ENCODE assay signal across 9 cellular contexts in genomic region chr1:229430761-229431269, GRCh38. TPM values are rescaled to one million over a fixed set of nuclear protein-coding genes. Genes with fewer than 3 reads are reported as not detected.
DNase-seq lines count a peak whose midpoint lies in the region; ATAC-seq, FAIRE-seq and TF ChIP-seq lines count a peak whose summit lies in the region.
"Had no signal": no experiment of that assay in that cellular context is flagged by ENCODE, and none has a peak within 500 bp of the region (broad histone marks: within the 10 kb centered on the region; RNA-seq: fewer than 3 reads in every experiment).

No MANE protein-coding gene starts in this region.

- no peaks in the 10 kb centered on the region; the same call in 1 of the 2 replicates for H3K79me1 ChIP-seq in H1 (ENCODE audit: low read depth, low read length)

- no peak overlapping the region for H3K14ac ChIP-seq in H1 (ENCODE audit: insufficient read length)

- H3K27ac ChIP-seq in H1 (ENCODE audit: low read depth, low read length), result no peak overlapping the region

- H3K27me3 Mint-ChIP-seq in T-helper 17 cell, result peaks cover 74% of the 10 kb centered on the region
- peaks cover 41 to 83% (median 62%) of the 10 kb centered on the region in 3 donors for H3K27me3 Mint-ChIP-seq in naive B cell

- no peak overlapping the region for H4K5ac ChIP-seq in H1 (ENCODE audit: insufficient read length, low read depth, low read length)

- no peak overlapping the region for H3K23ac ChIP-seq in H1 (ENCODE audit: insufficient read length)

- no peak overlapping the region for H3K27ac Mint-ChIP-seq in T-helper 17 cell
- H3K27ac Mint-ChIP-seq in naive B cell, result peak overlapping the region in 3 of 6 donors; percentile 29 to 58 (median 32)

- H2BK20ac ChIP-seq in H1 (ENCODE audit: low read length), result no peak overlapping the region

- H3K4me3 ChIP-seq in H1 (ENCODE audit: extremely low read depth in 1 of 4, insufficient read depth in 2 of 4, low read depth in 3 of 4, low read length in 4 of 4), result peak overlapping the region in 3 of 4 experiments; percentile 15 to 43 (median 23); a peak in 4 of 8 replicates

- ATAC-seq in T-helper 17 cell, result peak; percentile 61
- ATAC-seq in naive B cell (ENCODE audit: low read depth in 2 of 2), result peak; percentile 41 to 55
- no peak for ATAC-seq in GM21717 (IDR thresholded peaks at IDR 0.05; ENCODE audit: unreplicated experiment)
- ATAC-seq in HG02759 (IDR thresholded peaks at IDR 0.05; ENCODE audit: unreplicated experiment), result no peak

- H2BK12ac ChIP-seq in H1 (ENCODE audit: low read depth, low read length), result no peak overlapping the region

- no peak for TF ChIP-seq EP300 in H1 (IDR thresholded peaks at IDR 0.05; ENCODE audit: borderline replicate concordance in 1 of 2, low read depth in 2 of 2, low read length in 2 of 2)

- H3K4me1 Mint-ChIP-seq in T-helper 17 cell (peaks cover 24% of the 10 kb centered on the region), naive B cell (peaks cover 14 to 39% (median 23%) of the 10 kb centered on the region in 3 donors)

- H2AFZ ChIP-seq in H1 (ENCODE audit: low read length), result no peak overlapping the region

- peaks cover 0 to 3% of the 10 kb centered on the region in 2 experiments for H4K20me1 ChIP-seq in H1 (replicated peaks in 1 of 2; ENCODE audit: control insufficient read depth in 1 of 2, insufficient read depth in 2 of 2, low read length in 2 of 2)

- no peak overlapping the region for H3K4ac ChIP-seq in H1 (replicated peaks; ENCODE audit: insufficient read length, low read depth, low read length)

- H3K36me3 Mint-ChIP-seq in T-helper 17 cell (ENCODE audit: low read depth) (peaks cover 4% of the 10 kb centered on the region), naive B cell (peaks cover 0 to 10% of the 10 kb centered on the region in 2 donors)

- in situ Hi-C loops in Caki2 (cut with HindIII; ENCODE audit: low pct_unique_long_range_greater_than_20kb, low sequenced_read_pairs), result no loop called here

- DNase-seq in Caki2 (ENCODE audit: low read depth) (peak; percentile 17), T-helper 17 cell (peak in 1 of 3 donors; percentile 16), H1 (ENCODE audit: low read depth in 1 of 2, low spot score in 2 of 2) (peak; percentile 53 to 95), naive B cell (no peak), pons (ENCODE audit: low spot score) (no peak), putamen (ENCODE audit: low spot score) (no peak)

- peak; percentile 19 for FAIRE-seq in H1 (lab: Jason Lieb, UNC)

- H2BK5ac ChIP-seq in H1 (ENCODE audit: low read depth, low read length), result no peak overlapping the region

- peaks cover 35 to 60% (median 56%) of the 10 kb centered on the region in 4 experiments for H3K27me3 ChIP-seq in H1 (replicated peaks in 1 of 4; ENCODE audit: control insufficient read depth in 3 of 4, extremely low read depth in 1 of 4, insufficient read depth in 3 of 4, low read length in 3 of 4)

- TF ChIP-seq RAD21 in H1 (IDR thresholded peaks at IDR 0.05 in 1 of 2, conservative IDR thresholded peaks at IDR 0.05 in 1 of 2; ENCODE audit: low read depth in 2 of 2, low read length in 2 of 2), result peak; percentile 29 to 53; a peak in 3 of 4 replicates

- no peak for TF ChIP-seq POLR2A in H1 (IDR thresholded peaks at IDR 0.05; ENCODE audit: control extremely low read depth in 1 of 2, low read depth in 2 of 2, low read length in 2 of 2)

- peak overlapping the region; percentile 60 to 76 for H3K4me2 ChIP-seq in H1 (ENCODE audit: insufficient read depth in 1 of 2, low read depth in 2 of 2, low read length in 2 of 2)

- no peak overlapping the region for H4K8ac ChIP-seq in H1 (ENCODE audit: extremely low read depth, insufficient read depth, low read length)

- H3K9me3 Mint-ChIP-seq in naive B cell, result peaks cover 0 to 7% (median 2%) of the 10 kb centered on the region in 7 donors
- H3K9me3 Mint-ChIP-seq: activated naive CD4-positive, alpha-beta T cell treated with anti-CD3 and anti-CD28 coated beads, Interleukin-2, amount 50 U/mL, for 72 hours had no signal

- no peaks in the 10 kb centered on the region for H3K9me3 ChIP-seq in T-helper 17 cell (ENCODE audit: control insufficient read depth, low read length, poor library complexity, severe bottlenecking)
- H3K9me3 ChIP-seq in H1 (ENCODE audit: insufficient read depth in 2 of 2, low read depth in 1 of 2, low read length in 1 of 2), result no peaks in the 10 kb centered on the region

- H3K4me3 Mint-ChIP-seq in T-helper 17 cell (peak overlapping the region; percentile 72), naive B cell (peak overlapping the region; percentile 77 to 91 (median 86))

- POLR2A ChIA-PET in H1 (lab: Charles Lee; ENCODE audit: partially characterized antibody), result interaction anchor here (0.8 to 6.1 kb wide), 5 partner anchors 10 to 78 kb away, joined by 3 to 48 read pairs (median 4); partner anchors contain the start of gene NUP133

- no peaks in the 10 kb centered on the region; a peak in 1 of 8 replicates for H3K36me3 ChIP-seq in H1 (ENCODE audit: control insufficient read depth in 2 of 4, insufficient read depth in 4 of 4, low read length in 3 of 4)

- TF ChIP-seq CTCF in H1 (IDR thresholded peaks at IDR 0.05; ENCODE audit: control extremely low read depth in 1 of 3, insufficient read depth in 1 of 3, low read depth in 1 of 3, low read length in 3 of 3), result peak; percentile 0 to 25 (median 2); a peak in 3 of 4 replicates

- H3K9ac ChIP-seq in H1 (replicated peaks in 1 of 4; ENCODE audit: extremely low read depth in 1 of 4, low read depth in 3 of 4, low read length in 3 of 4), result no peak overlapping the region

- CTCF ChIA-PET in H1 (lab: Charles Lee; ENCODE audit: partially characterized antibody), result interaction anchor here (0.6 to 7.2 kb wide), 8 partner anchors 10 to 60 kb away, joined by 3 to 47 read pairs (median 5); no protein-coding TSS in a partner anchor

- no peak overlapping the region for H3K56ac ChIP-seq in H1 (replicated peaks; ENCODE audit: insufficient read length, low read depth, low read length)

- H2BK120ac ChIP-seq in H1 (replicated peaks; ENCODE audit: low read depth, low read length), result no peak overlapping the region

- H3K79me2 ChIP-seq in H1 (ENCODE audit: control insufficient read depth in 1 of 2, insufficient read depth in 2 of 2, low read length in 2 of 2), result no peaks in the 10 kb centered on the region

- H2BK15ac ChIP-seq in H1 (ENCODE audit: low read length), result no peak overlapping the region

- no peak overlapping the region for H2AK5ac ChIP-seq in H1 (ENCODE audit: low read depth, low read length)

- H4K91ac ChIP-seq in H1 (replicated peaks; ENCODE audit: insufficient read length, low read length), result no peak overlapping the region

- peaks cover 0 to 18% (median 10%) of the 10 kb centered on the region in 4 experiments; a peak in 6 of 7 replicates for H3K4me1 ChIP-seq in H1 (replicated peaks in 1 of 4; ENCODE audit: control insufficient read depth in 3 of 4, insufficient read depth in 4 of 4, low read length in 3 of 4)

- peaks cover 7% of the 10 kb centered on the region for H3K23me2 ChIP-seq in H1 (ENCODE audit: low read depth, low read length)

- peak overlapping the region; percentile 9; the same call in 1 of the 2 replicates for H3K18ac ChIP-seq in H1 (ENCODE audit: extremely low read depth, low read length)

- 19% methylated on average over 16 of the region's 16 CpGs; no CpG with 5 or more reads in 1 of the 2 experiments for WGBS in H1 (ENCODE audit: extremely low coverage in 1 of 2, insufficient coverage in 1 of 2, insufficient read length in 1 of 2, insufficient replicate concordance in 2 of 2, low coverage in 1 of 2, low lambda C conversion rate in 2 of 2, missing lambda C conversion rate in 1 of 2), 2 experiments

TF ChIP-seq in H1, 55 proteins besides CTCF, POLR2A, EP300 and RAD21 (continues in another document):
- peak; percentile 25; the same call in 1 of the 2 replicates for TF ChIP-seq TBP (IDR thresholded peaks at IDR 0.05; ENCODE audit: low read depth, low read length)
- TF ChIP-seq TCF12 (IDR thresholded peaks at IDR 0.05; ENCODE audit: low read depth, low read length), result no peak
- TF ChIP-seq RXRA (IDR thresholded peaks at IDR 0.05; ENCODE audit: insufficient read depth, low read depth, low read length), result no peak
- peak; percentile 84 to 92; a peak in 3 of 4 replicates for TF ChIP-seq SIN3A (conservative IDR thresholded peaks at IDR 0.05 in 1 of 2, IDR thresholded peaks at IDR 0.05 in 1 of 2; ENCODE audit: low read depth in 1 of 2, low read length in 2 of 2)
- peak; percentile 12 for TF ChIP-seq EZH2 (IDR thresholded peaks at IDR 0.05; ENCODE audit: low read depth, low read length, severe bottlenecking)
- TF ChIP-seq FOSL1 (IDR thresholded peaks at IDR 0.05; ENCODE audit: insufficient read depth, low read depth, low read length), result no peak
- no peak for TF ChIP-seq SIX5 (IDR thresholded peaks at IDR 0.05; ENCODE audit: low read depth, low read length)
- 0 out of 2 replicates have a peak, but pooled peaks have one; percentile 37 for TF ChIP-seq RBBP5 (IDR thresholded peaks at IDR 0.05; ENCODE audit: borderline replicate concordance, low read depth, low read length)
- peak; percentile 23; the same call in 1 of the 2 replicates for TF ChIP-seq YY1 (IDR thresholded peaks at IDR 0.05; ENCODE audit: low read depth, low read length)
- peak; percentile 45; the same call in 1 of the 2 replicates for TF ChIP-seq GABPA (IDR thresholded peaks at IDR 0.05; ENCODE audit: borderline replicate concordance, insufficient read depth, low read length)
- no peak for TF ChIP-seq CHD1 (IDR thresholded peaks at IDR 0.05; ENCODE audit: low read depth, low read length)
- TF ChIP-seq MAFK (IDR thresholded peaks at IDR 0.05; ENCODE audit: low read depth, low read length), result no peak
- TF ChIP-seq NANOG (IDR thresholded peaks at IDR 0.05; ENCODE audit: insufficient read depth, low read depth, low read length, poor library complexity, severe bottlenecking), result no peak
- TF ChIP-seq, protein P1, sequence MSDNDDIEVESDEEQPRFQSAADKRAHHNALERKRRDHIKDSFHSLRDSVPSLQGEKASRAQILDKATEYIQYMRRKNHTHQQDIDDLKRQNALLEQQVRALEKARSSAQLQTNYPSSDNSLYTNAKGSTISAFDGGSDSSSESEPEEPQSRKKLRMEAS (IDR thresholded peaks at IDR 0.05), result peak; percentile 13; the same call in 1 of the 2 replicates

RNA-seq across cellular contexts. Expression of gene ACTA1, which starts 3.1 kb away (rescaled TPM):
- total RNA-seq in Caki2 (2014; rRNA removed; shearing (Covaris generic); ENCODE audit: low replicate concordance), result 7.4 TPM in 1 of 2 replicates, not detected in the other
- not detected for total RNA-seq in T-helper 17 cell
- total RNA-seq in H1 (2021; fragmentation: NEBNext Ultra II Directional; extraction: Animal tissue kit (Norgen Biotek cat#: 25700)), result 56.2 and 58.2 TPM in 2 replicates
- 23.5 and 49.6 TPM in 2 replicates for polyA plus RNA-seq in H1 (2011; rRNA removed)
- 29.2 TPM for polyA plus RNA-seq in H1 (2011; cell fraction: cytosol; rRNA removed)
- polyA plus RNA-seq in H1 (2011; cell fraction: nucleus; rRNA removed), result 34.0 TPM
- 27.7 to 38.9 TPM (median 29.2 TPM) in 4 replicates for polyA plus RNA-seq in H1 (2012, experiment 1 of 2)
- 32.8 TPM for polyA plus RNA-seq in H1 (2012, experiment 2 of 2)
- polyA plus RNA-seq in H1 (2013, experiment 1 of 2), result 60.4 TPM
- 60.9 TPM for polyA plus RNA-seq in H1 (2013, experiment 2 of 2)
- polyA minus RNA-seq in H1 (2011; rRNA and poly(A)+ RNA removed), result 9.3 and 14.8 TPM in 2 replicates
- polyA minus RNA-seq in H1 (2011; cell fraction: cytosol; rRNA and poly(A)+ RNA removed), result 31.8 TPM
- polyA minus RNA-seq in H1 (2011; cell fraction: nucleus; rRNA and poly(A)+ RNA removed), result 13.7 TPM
- polyA plus RNA-seq in naive B cell (ENCODE audit: low read depth in 6 of 6), result not detected
- total RNA-seq: activated naive CD4-positive, alpha-beta T cell treated with anti-CD3 and anti-CD28 coated beads, Interleukin-2, amount 50 U/mL, for 72 hours had no signal

Comparison
In these comparisons a context has a peak if more than half of its experiments do, and no peak if none do; other contexts are left out.
1. DNase-seq: peak in Caki2 (single experiment) and H1 (2 of 2); none in naive B cell (single experiment), pons (single experiment) and putamen (single experiment).
2. ATAC-seq: peak in T-helper 17 cell (single experiment) and naive B cell (2 of 2); none in GM21717 (single experiment) and HG02759 (single experiment).